21 cellular contexts compared by ENCODE assay signal in genomic region chr6:161961796-161962195, GRCh38.
DNase-seq lines count a peak whose midpoint lies in the region; ATAC-seq and TF ChIP-seq lines count a peak whose summit lies in the region.
"Had no signal": no experiment of that assay in that cellular context is flagged by ENCODE, and none has a peak within 500 bp of the region (broad histone marks: within the 10 kb centered on the region; RNA-seq: fewer than 3 reads in every experiment).

No MANE protein-coding gene starts in this region.

- no peaks in the 10 kb centered on the region for H3K79me2 ChIP-seq in parathyroid adenoma

- H2AFZ ChIP-seq in parathyroid adenoma: peak overlapping the region; percentile 44

- H3K4me2 ChIP-seq in parathyroid adenoma (ENCODE audit: low read length): no peak overlapping the region
- H3K4me2 ChIP-seq: A549; BLaER1 treated with 17β-estradiol and CSF1 and Interleukin-3, amounts not matched to agents 10 nM and 100 nM had no signal

- H3K9me3 ChIP-seq in parathyroid adenoma (ENCODE audit: control insufficient read depth, low read length): no peaks in the 10 kb centered on the region
- H3K9me3 ChIP-seq: A549; BLaER1 treated with 17β-estradiol and CSF1 and Interleukin-3, amounts not matched to agents 10 nM and 100 nM; Caco-2 had no signal

- no peaks in the 10 kb centered on the region for H3K36me3 Mint-ChIP-seq in natural killer cell treated with Interleukin-12 subunit alpha and Interleukin-12 subunit beta and Interleukin-15 and Interleukin-18, amount 100 ng/mL, for 72 hours
- H3K36me3 Mint-ChIP-seq in activated naive CD8-positive, alpha-beta T cell treated with anti-CD3 and anti-CD28 coated beads, Interleukin-2, amount 50 U/mL, for 24 hours (ENCODE audit: low read depth): no peaks in the 10 kb centered on the region
- H3K36me3 Mint-ChIP-seq in T-cell: no peaks in the 10 kb centered on the region
- H3K36me3 Mint-ChIP-seq: CD8-positive, alpha-beta T cell had no signal

- peak overlapping the region; percentile 34 for H3K4me3 Mint-ChIP-seq in natural killer cell treated with Interleukin-12 subunit alpha and Interleukin-12 subunit beta and Interleukin-15 and Interleukin-18, amount 100 ng/mL, for 72 hours
- no peak overlapping the region for H3K4me3 Mint-ChIP-seq in stimulated activated naive CD8-positive, alpha-beta T cell treated with anti-CD3 and anti-CD28 coated beads, Interleukin-15, amount 100 ng/mL, for 72 hours
- H3K4me3 Mint-ChIP-seq in activated naive CD8-positive, alpha-beta T cell treated with anti-CD3 and anti-CD28 coated beads, Interleukin-2, amount 50 U/mL, for 24 hours: no peak overlapping the region
- no peak overlapping the region for H3K4me3 Mint-ChIP-seq in T-cell
- H3K4me3 Mint-ChIP-seq: B cell; CD4-positive, alpha-beta T cell; CD8-positive, alpha-beta T cell had no signal

- no peak overlapping the region for H3K4me3 ChIP-seq in choroid plexus epithelial cell (ENCODE audit: low read depth, low read length)
- H3K4me3 ChIP-seq in parathyroid adenoma (ENCODE audit: low read depth, low read length): no peak overlapping the region
- H3K4me3 ChIP-seq: A549; BLaER1 treated with 17β-estradiol and CSF1 and Interleukin-3, amounts not matched to agents 10 nM and 100 nM; GM12878 had no signal

- H3K27me3 ChIP-seq in parathyroid adenoma (ENCODE audit: control insufficient read depth, insufficient read depth, low read length): no peaks in the 10 kb centered on the region
- H3K27me3 ChIP-seq: BLaER1 treated with 17β-estradiol and CSF1 and Interleukin-3, amounts not matched to agents 10 nM and 100 nM had no signal

- H3K27ac Mint-ChIP-seq in natural killer cell treated with Interleukin-12 subunit alpha and Interleukin-12 subunit beta and Interleukin-15 and Interleukin-18, amount 100 ng/mL, for 72 hours: peak overlapping the region in 1 of 2 donors; percentile 37
- no peak overlapping the region for H3K27ac Mint-ChIP-seq in stimulated activated naive CD8-positive, alpha-beta T cell treated with anti-CD3 and anti-CD28 coated beads, Interleukin-15, amount 100 ng/mL, for 72 hours
- no peak overlapping the region for H3K27ac Mint-ChIP-seq in activated naive CD8-positive, alpha-beta T cell treated with anti-CD3 and anti-CD28 coated beads, Interleukin-2, amount 50 U/mL, for 24 hours
- H3K27ac Mint-ChIP-seq in T-cell: no peak overlapping the region
- H3K27ac Mint-ChIP-seq: B cell; CD4-positive, alpha-beta T cell; CD8-positive, alpha-beta T cell had no signal

- peak overlapping the region; percentile 39 for H3K27ac ChIP-seq in parathyroid adenoma
- H3K27ac ChIP-seq: 22Rv1; A549; BLaER1 treated with 17β-estradiol and CSF1 and Interleukin-3, amounts not matched to agents 10 nM and 100 nM; C4-2B had no signal

- H3K4me1 ChIP-seq in parathyroid adenoma: peaks cover 15% of the 10 kb centered on the region
- H3K4me1 ChIP-seq: A549; BLaER1 treated with 17β-estradiol and CSF1 and Interleukin-3, amounts not matched to agents 10 nM and 100 nM; Caco-2 had no signal

- H3K9ac ChIP-seq in parathyroid adenoma: no peak overlapping the region
- H3K9ac ChIP-seq: BLaER1 treated with 17β-estradiol and CSF1 and Interleukin-3, amounts not matched to agents 10 nM and 100 nM had no signal

- no peaks in the 10 kb centered on the region for H3K36me3 ChIP-seq in parathyroid adenoma (ENCODE audit: control insufficient read depth, insufficient read depth, low read length)
- H3K36me3 ChIP-seq: BLaER1 treated with 17β-estradiol and CSF1 and Interleukin-3, amounts not matched to agents 10 nM and 100 nM had no signal

- CTCF ChIA-PET in T-cell (lab: Charles Lee): interaction anchor here in 1 of 2 donors (0.7 kb wide), 1 partner anchor 460 kb away, joined by 4 read pairs; no protein-coding TSS in a partner anchor

- TF ChIP-seq CTCF in choroid plexus epithelial cell (conservative IDR thresholded peaks at IDR 0.05; ENCODE audit: low read depth, low read length) (no peak), parathyroid adenoma (IDR thresholded peaks at IDR 0.05) (no peak)

- H3K27me3 Mint-ChIP-seq in natural killer cell treated with Interleukin-12 subunit alpha and Interleukin-12 subunit beta and Interleukin-15 and Interleukin-18, amount 100 ng/mL, for 72 hours: no peaks in the 10 kb centered on the region
- H3K27me3 Mint-ChIP-seq in stimulated activated naive CD8-positive, alpha-beta T cell treated with anti-CD3 and anti-CD28 coated beads, Interleukin-15, amount 100 ng/mL, for 72 hours: no peaks in the 10 kb centered on the region
- no peaks in the 10 kb centered on the region for H3K27me3 Mint-ChIP-seq in activated naive CD8-positive, alpha-beta T cell treated with anti-CD3 and anti-CD28 coated beads, Interleukin-2, amount 50 U/mL, for 24 hours
- no peaks in the 10 kb centered on the region for H3K27me3 Mint-ChIP-seq in T-cell
- H3K27me3 Mint-ChIP-seq: B cell; CD4-positive, alpha-beta T cell had no signal

- ATAC-seq in natural killer cell treated with Interleukin-12 subunit alpha and Interleukin-12 subunit beta and Interleukin-15 and Interleukin-18, amount 100 ng/mL, for 72 hours: peak in 1 of 2 donors; percentile 62
- no peak for ATAC-seq in stimulated activated naive CD8-positive, alpha-beta T cell treated with anti-CD3 and anti-CD28 coated beads, Interleukin-15, amount 100 ng/mL, for 72 hours
- ATAC-seq in activated naive CD8-positive, alpha-beta T cell treated with anti-CD3 and anti-CD28 coated beads, Interleukin-2, amount 50 U/mL, for 24 hours: no peak
- ATAC-seq in T-cell (replicated peaks in 1 of 4): no peak
- ATAC-seq: A549; CD8-positive, alpha-beta T cell; GM12878 had no signal

- peak; percentile 10 for DNase-seq in NK-92 treated with Interleukin-12 subunit alpha and Interleukin-12 subunit beta, amount 100 ng/mL, for 24 hours (lab: John Stamatoyannopoulos, UW)
- no peak for DNase-seq in NK-92 (lab: John Stamatoyannopoulos, UW; ENCODE audit: unreplicated experiment)
- DNase-seq in choroid plexus epithelial cell (ENCODE audit: low read depth): peak; percentile 7
- no peak for DNase-seq in natural killer cell treated with Interleukin-12 subunit alpha and Interleukin-12 subunit beta and Interleukin-15 and Interleukin-18, amount 100 ng/mL, for 72 hours (ENCODE audit: low spot score)
- DNase-seq in stimulated activated naive CD8-positive, alpha-beta T cell treated with anti-CD3 and anti-CD28 coated beads, Interleukin-15, amount 100 ng/mL, for 72 hours: no peak
- DNase-seq in activated naive CD8-positive, alpha-beta T cell treated with anti-CD3 and anti-CD28 coated beads, Interleukin-2, amount 50 U/mL, for 24 hours: no peak
- no peak for DNase-seq in T-cell
- DNase-seq: AML-193; Caco-2; Calu3; CD4-positive, alpha-beta T cell; CD8-positive, alpha-beta T cell; DMS79 treated with DMSO at 0.1 percent for 48 hours; GDM1 had no signal

- H3K4me1 Mint-ChIP-seq in natural killer cell treated with Interleukin-12 subunit alpha and Interleukin-12 subunit beta and Interleukin-15 and Interleukin-18, amount 100 ng/mL, for 72 hours (ENCODE audit: low read depth in 2 of 2): peaks cover 0 to 6% of the 10 kb centered on the region in 2 donors
- no peaks in the 10 kb centered on the region for H3K4me1 Mint-ChIP-seq in stimulated activated naive CD8-positive, alpha-beta T cell treated with anti-CD3 and anti-CD28 coated beads, Interleukin-15, amount 100 ng/mL, for 72 hours
- H3K4me1 Mint-ChIP-seq in activated naive CD8-positive, alpha-beta T cell treated with anti-CD3 and anti-CD28 coated beads, Interleukin-2, amount 50 U/mL, for 24 hours: no peaks in the 10 kb centered on the region
- H3K4me1 Mint-ChIP-seq in T-cell: no peaks in the 10 kb centered on the region
- H3K4me1 Mint-ChIP-seq: B cell had no signal

- no peaks in the 10 kb centered on the region for H3K9me3 Mint-ChIP-seq in natural killer cell treated with Interleukin-12 subunit alpha and Interleukin-12 subunit beta and Interleukin-15 and Interleukin-18, amount 100 ng/mL, for 72 hours
- H3K9me3 Mint-ChIP-seq in stimulated activated naive CD8-positive, alpha-beta T cell treated with anti-CD3 and anti-CD28 coated beads, Interleukin-15, amount 100 ng/mL, for 72 hours: no peaks in the 10 kb centered on the region
- H3K9me3 Mint-ChIP-seq in activated naive CD8-positive, alpha-beta T cell treated with anti-CD3 and anti-CD28 coated beads, Interleukin-2, amount 50 U/mL, for 24 hours: no peaks in the 10 kb centered on the region
- H3K9me3 Mint-ChIP-seq in T-cell: no peaks in the 10 kb centered on the region
- H3K9me3 Mint-ChIP-seq: CD4-positive, alpha-beta T cell; CD8-positive, alpha-beta T cell had no signal

- POLR2A ChIA-PET in T-cell (lab: Charles Lee): interaction anchor here in 1 of 2 donors (0.6 kb wide), 1 partner anchor 65 kb away, joined by 3 read pairs; no protein-coding TSS in a partner anchor

Comparison
In these comparisons a context has a peak if more than half of its experiments do, and no peak if none do; other contexts are left out.
1. DNase-seq: peak in NK-92 treated with Interleukin-12 subunit alpha and Interleukin-12 subunit beta, amount 100 ng/mL, for 24 hours (single experiment) and choroid plexus epithelial cell (single experiment); none in NK-92 (single experiment), natural killer cell treated with Interleukin-12 subunit alpha and Interleukin-12 subunit beta and Interleukin-15 and Interleukin-18, amount 100 ng/mL, for 72 hours (single experiment), stimulated activated naive CD8-positive, alpha-beta T cell treated with anti-CD3 and anti-CD28 coated beads, Interleukin-15, amount 100 ng/mL, for 72 hours (0 of 2), activated naive CD8-positive, alpha-beta T cell treated with anti-CD3 and anti-CD28 coated beads, Interleukin-2, amount 50 U/mL, for 24 hours (single experiment) and T-cell (0 of 34).